Comparison of ENCODE assay signal across 9 cellular contexts in genomic region chr2:111049792-111050640, GRCh38.
DNase-seq lines count a peak whose midpoint lies in the region; ATAC-seq and TF ChIP-seq lines count a peak whose summit lies in the region.
"Had no signal": no experiment of that assay in that cellular context is flagged by ENCODE, and none has a peak within 500 bp of the region (broad histone marks: within the 10 kb centered on the region; RNA-seq: fewer than 3 reads in every experiment).

No MANE protein-coding gene starts in this region.

- no peaks in the 10 kb centered on the region for H3K4me1 ChIP-seq in left lung

- DNase-seq in GM12865 (ENCODE audit: low read depth) (peak; percentile 77), germinal center (ENCODE audit: low spot score) (peak; percentile 51), left lung (no peak), T1000 (lab: John Stamatoyannopoulos, UW) (no peak), SK-N-DZ (ENCODE audit: low spot score) (no peak)
- DNase-seq: NCI-H1694 treated with DMSO at 0.1 percent for 48 hours had no signal

- H3K36me3 ChIP-seq in left lung = no peaks in the 10 kb centered on the region

- TF ChIP-seq CTCF in GM12865 (IDR thresholded peaks at IDR 0.05; ENCODE audit: insufficient read depth, low read depth, low read length, missing control alignments) (no peak), left lung (IDR thresholded peaks at IDR 0.05) (no peak)

- no peaks in the 10 kb centered on the region for H3K9me3 ChIP-seq in left lung

- no peak overlapping the region for H3K27ac ChIP-seq in left lung

- H3K4me3 ChIP-seq in GM12865 (ENCODE audit: low read depth, low read length) = no peak overlapping the region; the same call in 1 of the 2 replicates
- no peak overlapping the region for H3K4me3 ChIP-seq in left lung

- ATAC-seq in GM19328 (IDR thresholded peaks at IDR 0.05; ENCODE audit: unreplicated experiment) (peak; percentile 50), HG03457 (IDR thresholded peaks at IDR 0.05; ENCODE audit: unreplicated experiment) (peak; percentile 45), left lung (no peak), HG02970 (IDR thresholded peaks at IDR 0.05; ENCODE audit: low FRiP score, unreplicated experiment) (no peak)

- no peaks in the 10 kb centered on the region for H3K27me3 ChIP-seq in left lung

- intact Hi-C loops in left lung (cut with DNase I) = no loop called here

Comparison
In these comparisons a context has a peak if more than half of its experiments do, and no peak if none do; other contexts are left out.
1. DNase-seq: peak in GM12865 (single experiment) and germinal center (single experiment); none in left lung (0 of 2), T1000 (single experiment) and SK-N-DZ (single experiment).
2. ATAC-seq: peak in GM19328 (single experiment) and HG03457 (single experiment); none in left lung (single experiment) and HG02970 (single experiment).